In genomic region chr17:7572588-7573323, GRCh38 we compare ENCODE assay signal across 8 cellular contexts. TPM values are rescaled to one million over a fixed set of nuclear protein-coding genes. Genes with fewer than 3 reads are reported as not detected.
DNase-seq lines count a peak whose midpoint lies in the region; ATAC-seq and TF ChIP-seq lines count a peak whose summit lies in the region.

No MANE protein-coding gene starts in this region.

- TF ChIP-seq CTCF in CD4-positive, alpha-beta T cell (IDR thresholded peaks at IDR 0.05) = no peak
- TF ChIP-seq CTCF in GM20000 (IDR thresholded peaks at IDR 0.05; ENCODE audit: extremely low read depth, missing control alignments) (no peak), OCI-LY3 (IDR thresholded peaks at IDR 0.05; ENCODE audit: low read depth, low read length) (no peak), endodermal cell (conservative IDR thresholded peaks at IDR 0.05) (no peak), mesothelial cell of epicardium (IDR thresholded peaks at IDR 0.05; ENCODE audit: unreplicated experiment) (no peak)

- peaks cover 52% of the 10 kb centered on the region for H3K4me1 Mint-ChIP-seq in CD4-positive, alpha-beta T cell (ENCODE audit: low read depth)
- H3K4me1 Mint-ChIP-seq in endodermal cell (peaks cover 27% of the 10 kb centered on the region), mesothelial cell of epicardium (peaks cover 24% of the 10 kb centered on the region)

- peaks cover 3% of the 10 kb centered on the region for H3K27me3 Mint-ChIP-seq in CD4-positive, alpha-beta T cell
- H3K27me3 Mint-ChIP-seq in endodermal cell (ENCODE audit: insufficient read depth) (no peaks in the 10 kb centered on the region), mesothelial cell of epicardium (ENCODE audit: low read depth) (no peaks in the 10 kb centered on the region)

- H3K4me2 ChIP-seq in OCI-LY3 (ENCODE audit: low read length) = peak overlapping the region; percentile 75

- peak overlapping the region; percentile 99 for H3K4me3 Mint-ChIP-seq in CD4-positive, alpha-beta T cell
- H3K4me3 Mint-ChIP-seq in endodermal cell = peak overlapping the region; percentile 97
- peak overlapping the region; percentile 98 for H3K4me3 Mint-ChIP-seq in mesothelial cell of epicardium

- H3K9ac ChIP-seq in HUES6 (ENCODE audit: low read length) = peak overlapping the region; percentile 99
- peak overlapping the region; percentile 100 for H3K9ac ChIP-seq in OCI-LY3 (ENCODE audit: low read length)
- H3K9ac ChIP-seq in endodermal cell (ENCODE audit: extremely low read depth, low read length, poor library complexity, severe bottlenecking) = peak overlapping the region; percentile 100

- peak overlapping the region; percentile 89 for H3K4me3 ChIP-seq in HUES6 (ENCODE audit: low read depth, low read length)
- peak overlapping the region; percentile 97 for H3K4me3 ChIP-seq in OCI-LY3 (ENCODE audit: low read length)
- peak overlapping the region; percentile 99 for H3K4me3 ChIP-seq in endodermal cell (ENCODE audit: low read length)

- H3K36me3 ChIP-seq in HUES6 (ENCODE audit: control insufficient read depth, insufficient read depth, low read length) (peaks cover 77% of the 10 kb centered on the region), OCI-LY3 (replicated peaks; ENCODE audit: low read depth, low read length) (peaks cover 55% of the 10 kb centered on the region), endodermal cell (ENCODE audit: control insufficient read depth, insufficient read depth, low read length) (peaks cover 70% of the 10 kb centered on the region)

- H3K36me3 Mint-ChIP-seq in CD4-positive, alpha-beta T cell (ENCODE audit: low read depth) = peaks cover 85% of the 10 kb centered on the region
- H3K36me3 Mint-ChIP-seq in endodermal cell (ENCODE audit: low read depth) = peaks cover 74% of the 10 kb centered on the region
- peaks cover 46% of the 10 kb centered on the region for H3K36me3 Mint-ChIP-seq in mesothelial cell of epicardium

- H3K9me3 Mint-ChIP-seq in CD4-positive, alpha-beta T cell = no peaks in the 10 kb centered on the region
- H3K9me3 Mint-ChIP-seq in endodermal cell (peaks cover 2% of the 10 kb centered on the region), mesothelial cell of epicardium (no peaks in the 10 kb centered on the region)

- peaks cover 41% of the 10 kb centered on the region for H4K20me1 ChIP-seq in OCI-LY3 (ENCODE audit: insufficient read depth, low read length)

- no peak overlapping the region for H2AFZ ChIP-seq in OCI-LY3 (ENCODE audit: low read depth, low read length)

- ATAC-seq in CD4-positive, alpha-beta T cell (ENCODE audit: poor library complexity) = peak; percentile 83

- peaks cover 64% of the 10 kb centered on the region for H3K79me2 ChIP-seq in OCI-LY3 (ENCODE audit: low read length)

- POLR2A ChIA-PET in CD4-positive, alpha-beta T cell (lab: Charles Lee) = interaction anchor here (0.6 to 7.0 kb wide), 21 partner anchors 9 to 537 kb away, joined by 3 to 143 read pairs (median 4); partner anchors contain the start of genes DVL2, FXR2, MPDU1 and NEURL4

- H3K27me3 ChIP-seq in CD4-positive, alpha-beta T cell (ENCODE audit: control insufficient read depth, insufficient read depth, low read length) = no peaks in the 10 kb centered on the region
- H3K27me3 ChIP-seq in HUES6 (ENCODE audit: control insufficient read depth, insufficient read depth, low read length) (no peaks in the 10 kb centered on the region), OCI-LY3 (ENCODE audit: low read depth, low read length) (no peaks in the 10 kb centered on the region), endodermal cell (ENCODE audit: control insufficient read depth, insufficient read depth, low read length, poor library complexity, severe bottlenecking) (no peaks in the 10 kb centered on the region)

- intact Hi-C loops in CD4-positive, alpha-beta T cell (cut with DNase I, micrococcal nuclease) = loop anchor here (1.0 to 5.0 kb wide), 8 partner anchors 11 to 333 kb away; partner anchors contain the start of genes FXR2 (in 2 of the 2), SENP3 (in 2 of the 2), EIF5A (in 1 of the 2) and MPDU1 (in 1 of the 2)

- H3K4me1 ChIP-seq in HUES6 (ENCODE audit: control insufficient read depth, insufficient read depth, low read length) (peaks cover 10% of the 10 kb centered on the region; the same call in 1 of the 2 replicates), OCI-LY3 (ENCODE audit: low read length) (peaks cover 43% of the 10 kb centered on the region), endodermal cell (ENCODE audit: control insufficient read depth, insufficient read depth, low read length) (peaks cover 4% of the 10 kb centered on the region)

- 0% methylated on average over 37 to 73 of the region's 73 CpGs for WGBS in endodermal cell (ENCODE audit: insufficient coverage in 1 of 2, insufficient read length in 1 of 2), 2 experiments

- peak overlapping the region; percentile 96 for H3K27ac ChIP-seq in CD4-positive, alpha-beta T cell (ENCODE audit: low read depth, low read length)
- peak overlapping the region; percentile 97 for H3K27ac ChIP-seq in HUES6 (ENCODE audit: low read depth, low read length)
- peak overlapping the region; percentile 95 for H3K27ac ChIP-seq in OCI-LY3 (ENCODE audit: low read length)
- peak overlapping the region; percentile 93 for H3K27ac ChIP-seq in endodermal cell (ENCODE audit: low read depth, low read length)

- peak overlapping the region; percentile 99 for H3K27ac Mint-ChIP-seq in CD4-positive, alpha-beta T cell
- H3K27ac Mint-ChIP-seq in endodermal cell (peak overlapping the region; percentile 100), mesothelial cell of epicardium (peak overlapping the region; percentile 97)

- CTCF ChIA-PET in CD4-positive, alpha-beta T cell (lab: Charles Lee) = interaction anchor here (1.2 to 2.4 kb wide), 3 partner anchors 12 to 42 kb away, joined by 4 to 9 read pairs (median 8); partner anchors contain the start of gene FXR2

- peak; percentile 99 to 100 (median 100) for DNase-seq in CD4-positive, alpha-beta T cell
- DNase-seq in GM20000 (ENCODE audit: low spot score) (peak; percentile 99), endodermal cell (peak; percentile 100), mesothelial cell of epicardium (ENCODE audit: low spot score in 2 of 2, unreplicated experiment in 2 of 2) (peak in 1 of 2 experiments; percentile 100)
- peak; percentile 100 for DNase-seq in activated CD8-positive, alpha-beta memory T cell treated with anti-CD3 and anti-CD28 coated beads, Interleukin-2, amount 50 U/mL, for 48 hours
- DNase-seq in stimulated activated CD8-positive, alpha-beta memory T cell treated with anti-CD3 and anti-CD28 coated beads, Interleukin-2, amount 100 ng/mL, for 48 hours (ENCODE audit: low read depth in 2 of 2) = peak; percentile 98 to 99

- H3K9me3 ChIP-seq in CD4-positive, alpha-beta T cell (ENCODE audit: control insufficient read depth, low read length) = no peaks in the 10 kb centered on the region
- no peaks in the 10 kb centered on the region for H3K9me3 ChIP-seq in HUES6 (ENCODE audit: control insufficient read depth, insufficient read depth, low read depth, low read length)
- no peaks in the 10 kb centered on the region for H3K9me3 ChIP-seq in OCI-LY3 (ENCODE audit: insufficient read depth, low read length)
- H3K9me3 ChIP-seq in endodermal cell (ENCODE audit: control insufficient read depth, low read length) = no peaks in the 10 kb centered on the region

RNA-seq across cellular contexts. Expression of gene CD68, which starts 6.7 kb away (rescaled TPM):
- total RNA-seq in CD4-positive, alpha-beta T cell = under 1 TPM; 0.33 to 0.95 TPM
- total RNA-seq in endodermal cell = under 1 TPM in 1 of 2 donors, not detected in 1; 0.44 TPM
- not detected for polyA plus RNA-seq in endodermal cell (2013, experiment 1 of 2)
- polyA plus RNA-seq in endodermal cell (2013, experiment 2 of 2) = 0.25 TPM
- 0.44 to 0.86 TPM (median 0.78 TPM) in 3 replicates for total RNA-seq in mesothelial cell of epicardium

RNA-seq across cellular contexts. Expression of gene MPDU1, which starts 10.9 kb away (rescaled TPM):
- total RNA-seq in CD4-positive, alpha-beta T cell = 10 to 100 TPM; 12.0 to 12.9 TPM
- total RNA-seq in endodermal cell = 10 to 100 TPM; 47.4 to 56.6 TPM
- 57.7 TPM for polyA plus RNA-seq in endodermal cell (2013, experiment 1 of 2)
- polyA plus RNA-seq in endodermal cell (2013, experiment 2 of 2) = 50.7 TPM
- 44.8 to 45.5 TPM (median 45.5 TPM) in 3 replicates for total RNA-seq in mesothelial cell of epicardium

RNA-seq across cellular contexts. Expression of gene SENP3, which starts 11.0 kb away (rescaled TPM):
- total RNA-seq in CD4-positive, alpha-beta T cell = 10 to 100 TPM; 27.7 to 28.9 TPM
- total RNA-seq in endodermal cell (10 to 100 TPM; 71.5 to 82.3 TPM), mesothelial cell of epicardium (50.3 to 55.9 TPM (median 51.5 TPM) in 3 replicates)
- 81.6 TPM for polyA plus RNA-seq in endodermal cell (2013, experiment 1 of 2)
- 69.2 TPM for polyA plus RNA-seq in endodermal cell (2013, experiment 2 of 2)

RNA-seq across cellular contexts. Expression of gene TNFSF13, which starts 14.2 kb away (rescaled TPM):
- total RNA-seq in CD4-positive, alpha-beta T cell = 1 to 10 TPM; 1.1 to 1.7 TPM
- 1 to 10 TPM; 1.7 to 3.0 TPM for total RNA-seq in endodermal cell
- polyA plus RNA-seq in endodermal cell (2013, experiment 1 of 2) = 0.46 TPM
- 1.4 TPM for polyA plus RNA-seq in endodermal cell (2013, experiment 2 of 2)
- total RNA-seq in mesothelial cell of epicardium = 4.3 to 6.1 TPM (median 5.2 TPM) in 3 replicates

RNA-seq across cellular contexts. Expression of gene SOX15, which starts 17.1 kb away (rescaled TPM):
- under 1 TPM in 1 of 2 experiments, not detected in 1; 0.30 TPM for total RNA-seq in CD4-positive, alpha-beta T cell
- 1 to 10 TPM; 6.4 to 7.3 TPM for total RNA-seq in endodermal cell
- 1.1 TPM for polyA plus RNA-seq in endodermal cell (2013, experiment 1 of 2)
- polyA plus RNA-seq in endodermal cell (2013, experiment 2 of 2) = 1.0 TPM
- total RNA-seq in mesothelial cell of epicardium = 2.0 to 2.3 TPM (median 2.1 TPM) in 3 replicates
